In the genomic region with DNA sequence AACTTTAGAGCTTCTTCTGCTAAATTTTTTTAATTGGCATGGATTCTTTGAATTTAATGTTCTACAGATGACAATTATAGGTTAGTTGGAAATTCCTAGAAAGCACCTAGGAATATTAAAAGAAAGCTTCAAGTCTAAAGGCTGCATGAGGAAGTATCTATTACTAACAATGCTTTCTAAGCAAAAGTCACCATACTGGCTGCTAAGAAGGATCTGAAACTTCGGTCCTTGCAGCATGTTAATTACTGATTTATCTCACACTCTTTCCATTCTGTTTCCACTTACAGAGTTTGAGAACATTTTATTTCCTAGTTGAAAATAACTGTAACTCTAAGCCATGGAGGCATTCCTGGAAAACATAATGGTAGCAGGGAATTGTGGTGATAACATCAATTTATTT, we compare ENCODE assay signal across 13 cellular contexts. TPM values are rescaled to one million over a fixed set of nuclear protein-coding genes. Genes with fewer than 3 reads are reported as not detected.
A peak's percentile ranks its signal among the peaks of the same experiment; 100 is the strongest.
DNase-seq lines count a peak whose midpoint lies in the region; ATAC-seq and TF ChIP-seq lines count a peak whose summit lies in the region.
"Had no signal": no experiment of that assay in that cellular context is flagged by ENCODE, and none has a peak within 500 bp of the region (broad histone marks: within the 10 kb centered on the region; RNA-seq: fewer than 3 reads in every experiment).

No MANE protein-coding gene starts in this region.

- DNase-seq in H9 (no peak), NCI-H2196 treated with DMSO at 0.1 percent for 48 hours (lab: John Stamatoyannopoulos, UW; ENCODE audit: unreplicated experiment) (no peak)
- no peak for DNase-seq in activated CD4-positive, alpha-beta T cell treated with anti-CD3 and anti-CD28 coated beads, Interleukin-2, amount 50 U/mL, for 4 hours
- DNase-seq in activated naive CD4-positive, alpha-beta T cell (lab: John Stamatoyannopoulos, UW), result no peak
- DNase-seq in activated T-cell treated with anti-CD3 and anti-CD28 coated beads, Interleukin-2, amount 50 U/mL, for 1 hour, result no peak
- DNase-seq: activated CD4-positive, alpha-beta T cell treated with anti-CD3 and anti-CD28 coated beads for 1 hour; Calu3; NCI-H345 had no signal

- H4K8ac ChIP-seq in H9 (replicated peaks; ENCODE audit: insufficient read length, low read depth, low read length), result no peak overlapping the region

- H3K79me2 ChIP-seq in H9 (ENCODE audit: insufficient read depth, low read length), result peaks cover 96% of the 10 kb centered on the region

- H3T11ph ChIP-seq in H9 (ENCODE audit: low read length), result no peak overlapping the region

- H3K14ac ChIP-seq in H9 (ENCODE audit: insufficient read depth, low read length), result no peak overlapping the region

- ATAC-seq in GM19035 (IDR thresholded peaks at IDR 0.05; ENCODE audit: unreplicated experiment) (peak; percentile 78), HG03378 (IDR thresholded peaks at IDR 0.05; ENCODE audit: unreplicated experiment) (peak; percentile 72)
- ATAC-seq: Right ventricle myocardium inferior had no signal

- no peak overlapping the region for H2BK5ac ChIP-seq in H9 (ENCODE audit: insufficient read length, low read length)

- H3K27ac ChIP-seq in H9 (ENCODE audit: insufficient read length, low read depth, low read length) (no peak overlapping the region), iPS-18a (ENCODE audit: low read length) (no peak overlapping the region)
- H3K27ac ChIP-seq: cardiac muscle cell had no signal

- H3K9me3 ChIP-seq in H9 (ENCODE audit: control insufficient read depth, low read depth, low read length), result no peaks in the 10 kb centered on the region
- no peaks in the 10 kb centered on the region for H3K9me3 ChIP-seq in iPS-18a (ENCODE audit: control insufficient read depth, low read depth, low read length)

- peaks cover 2% of the 10 kb centered on the region for H3K23me2 ChIP-seq in H9 (ENCODE audit: insufficient read length, low read depth, low read length, poor library complexity, severe bottlenecking)

- H3K4me1 Mint-ChIP-seq in H9, result peaks cover 95% of the 10 kb centered on the region in 2 experiments

- peak overlapping the region; percentile 41 for H3K4me3 ChIP-seq in iPS-18a (ENCODE audit: low read length)
- H3K4me3 ChIP-seq: cardiac muscle cell had no signal

- peaks cover 21 to 51% (median 25%) of the 10 kb centered on the region in 3 experiments for H3K36me3 Mint-ChIP-seq in H9 (ENCODE audit: insufficient read depth in 1 of 3, low read depth in 3 of 3)

- peaks cover 19% of the 10 kb centered on the region for H3K36me3 ChIP-seq in iPS-18a (ENCODE audit: control insufficient read depth, low read depth, low read length)
- H3K36me3 ChIP-seq: cardiac muscle cell had no signal

- peaks cover 2% of the 10 kb centered on the region for H3K79me1 ChIP-seq in H9 (ENCODE audit: insufficient read depth, low read depth, low read length, poor library complexity, severe bottlenecking)

- no peak overlapping the region for H2AFZ ChIP-seq in H9 (ENCODE audit: low read length)

- no peak overlapping the region for H3K4ac ChIP-seq in H9 (ENCODE audit: low read depth, low read length)

- H2AK5ac ChIP-seq in H9 (ENCODE audit: insufficient read length, low read length), result no peak overlapping the region

- H4K5ac ChIP-seq in H9 (ENCODE audit: insufficient read length, low read depth, low read length), result no peak overlapping the region

- no peak overlapping the region for H3K9ac ChIP-seq in H9 (ENCODE audit: extremely low read depth, insufficient read length, low read length)
- H3K9ac ChIP-seq in iPS-18a (ENCODE audit: low read length), result peak overlapping the region; percentile 25

- H3K4me2 ChIP-seq in H9 (ENCODE audit: insufficient read depth, insufficient read length, low read length), result peak overlapping the region; percentile 59

- no peaks in the 10 kb centered on the region for H4K20me1 ChIP-seq in H9 (ENCODE audit: control insufficient read depth, insufficient read depth, insufficient read length)

- no peak overlapping the region for H2BK15ac ChIP-seq in H9 (ENCODE audit: low read depth, low read length)

- no CpG with 5 or more reads among the region's 1 CpG for WGBS in H9 (ENCODE audit: extremely low coverage, insufficient read length, low lambda C conversion rate)

- H3K9me3 Mint-ChIP-seq in H9, result no peaks in the 10 kb centered on the region

- no peak overlapping the region for H3K23ac ChIP-seq in H9 (ENCODE audit: insufficient read length, low read depth, low read length)

- H3K56ac ChIP-seq in H9 (ENCODE audit: insufficient read length, low read depth, low read length), result no peak overlapping the region

- TF ChIP-seq CTCF in H9 (conservative IDR thresholded peaks at IDR 0.05), result no peak

- H3K4me3 Mint-ChIP-seq in H9, result peak overlapping the region in 1 of 2 experiments; percentile 61; a peak in 1 of 5 replicates

- H2BK120ac ChIP-seq in H9 (ENCODE audit: low read depth, low read length, poor library complexity, severe bottlenecking), result no peak overlapping the region

- no peak overlapping the region for H2BK12ac ChIP-seq in H9 (ENCODE audit: insufficient read length, low read depth, low read length)

- H3K27ac Mint-ChIP-seq in H9, result no peak overlapping the region; a peak in 2 of 7 replicates

- no peaks in the 10 kb centered on the region for H3K27me3 Mint-ChIP-seq in H9 (ENCODE audit: low read depth)

- no peak overlapping the region for H4K91ac ChIP-seq in H9 (ENCODE audit: insufficient read length, low read depth, low read length)

- no peak overlapping the region for H2BK20ac ChIP-seq in H9 (ENCODE audit: low read depth, low read length, poor library complexity, severe bottlenecking)

- H3K4me1 ChIP-seq in H9 (ENCODE audit: insufficient read depth, low read length) (peaks cover 41% of the 10 kb centered on the region), iPS-18a (ENCODE audit: control insufficient read depth, low read depth, low read length) (peaks cover 98% of the 10 kb centered on the region)

- H3K18ac ChIP-seq in H9 (ENCODE audit: insufficient read length, low read depth, low read length), result no peak overlapping the region

- H3K27me3 ChIP-seq in H9 (ENCODE audit: insufficient read depth, low read length) (no peaks in the 10 kb centered on the region), iPS-18a (ENCODE audit: control insufficient read depth, insufficient read depth, low read length) (no peaks in the 10 kb centered on the region)
- H3K27me3 ChIP-seq: cardiac muscle cell had no signal

RNA-seq across cellular contexts. Expression of gene SEMA6A, which starts 8.4 kb away (rescaled TPM):
- 335 and 354 TPM in 2 replicates for total RNA-seq in H9 (2021)
